16 cellular contexts compared by ENCODE assay signal in genomic region chr6:100167585-100167984, GRCh38.
"Had no signal": no experiment of that assay in that cellular context is flagged by ENCODE, and none has a peak within 500 bp of the region (broad histone marks: within the 10 kb centered on the region; RNA-seq: fewer than 3 reads in every experiment).

No MANE protein-coding gene starts in this region.

- H3K4me3 ChIP-seq: left ventricle myocardium inferior, upper lobe of right lung had no signal

- H3K4me1 ChIP-seq: left ventricle myocardium inferior, upper lobe of right lung had no signal

- H3K27me3 Mint-ChIP-seq: progenitor cell of endocrine pancreas had no signal

- ATAC-seq: activated CD4-positive, alpha-beta T cell treated with anti-CD3 and anti-CD28 coated beads for 36 hours; activated CD8-positive, alpha-beta memory T cell treated with anti-CD3 and anti-CD28 coated beads, Interleukin-2, amount 10 ng/mL, durations not matched to agents 7 days and 5 days; esophagus mucosa; stimulated activated naive B cell treated with anti-CD40 and anti-IgM and Interleukin-4, amounts not matched to agents 10 μg/mL and 1 μg/mL and 100 μg/mL, for 72 hours; upper lobe of right lung had no signal

- H3K27ac ChIP-seq: brain microvascular endothelial cell, left ventricle myocardium inferior, upper lobe of right lung had no signal

- H3K27me3 ChIP-seq: brain microvascular endothelial cell, upper lobe of right lung had no signal

- H3K36me3 Mint-ChIP-seq: activated CD4-positive, alpha-beta memory T cell treated with anti-CD3 and anti-CD28 coated beads for 36 hours; stimulated activated naive B cell treated with anti-CD40 and anti-IgM and Interleukin-4, amounts not matched to agents 10 μg/mL and 1 μg/mL and 100 μg/mL, for 72 hours had no signal

- DNase-seq: activated CD4-positive, alpha-beta memory T cell treated with anti-CD3 and anti-CD28 coated beads for 36 hours; activated CD4-positive, alpha-beta T cell treated with anti-CD3 and anti-CD28 coated beads for 36 hours; activated CD8-positive, alpha-beta memory T cell treated with anti-CD3 and anti-CD28 coated beads, Interleukin-2, amount 10 ng/mL, durations not matched to agents 7 days and 5 days; activated naive CD4-positive, alpha-beta T cell treated with anti-CD3 and anti-CD28 coated beads for 36 hours; anterior cingulate cortex; brain microvascular endothelial cell; effector CD4-positive, alpha-beta T cell; kidney; left ventricle myocardium inferior; stimulated activated naive B cell treated with anti-CD40 and anti-IgM and Interleukin-4, amounts not matched to agents 10 μg/mL and 1 μg/mL and 100 μg/mL, for 72 hours; upper lobe of right lung had no signal

- H3K36me3 ChIP-seq: brain microvascular endothelial cell, left ventricle myocardium inferior, upper lobe of right lung had no signal

- H3K4me3 Mint-ChIP-seq: activated CD4-positive, alpha-beta memory T cell treated with anti-CD3 and anti-CD28 coated beads for 36 hours; activated CD4-positive, alpha-beta T cell treated with anti-CD3 and anti-CD28 coated beads for 36 hours; activated CD8-positive, alpha-beta memory T cell treated with anti-CD3 and anti-CD28 coated beads, Interleukin-2, amount 10 ng/mL, durations not matched to agents 7 days and 5 days; activated naive CD4-positive, alpha-beta T cell treated with anti-CD3 and anti-CD28 coated beads for 36 hours; neural crest cell; stimulated activated naive B cell treated with anti-CD40 and anti-IgM and Interleukin-4, amounts not matched to agents 10 μg/mL and 1 μg/mL and 100 μg/mL, for 72 hours; T-helper 2 cell treated with Interferon-gamma antibody and Interleukin-4, amounts not matched to agents 5 μg/mL and 100 μg/mL, for 36 hours had no signal

- H3K4me1 Mint-ChIP-seq: activated CD4-positive, alpha-beta T cell treated with anti-CD3 and anti-CD28 coated beads for 36 hours; stimulated activated naive B cell treated with anti-CD40 and anti-IgM and Interleukin-4, amounts not matched to agents 10 μg/mL and 1 μg/mL and 100 μg/mL, for 72 hours had no signal

- H3K27ac Mint-ChIP-seq: activated CD4-positive, alpha-beta memory T cell treated with anti-CD3 and anti-CD28 coated beads for 36 hours; activated CD4-positive, alpha-beta T cell treated with anti-CD3 and anti-CD28 coated beads for 36 hours; activated CD8-positive, alpha-beta memory T cell treated with anti-CD3 and anti-CD28 coated beads, Interleukin-2, amount 10 ng/mL, durations not matched to agents 7 days and 5 days; activated naive CD4-positive, alpha-beta T cell treated with anti-CD3 and anti-CD28 coated beads for 36 hours; activated T-helper 2 cell treated with anti-CD3 and anti-CD28 coated beads, Interferon-gamma antibody, Interleukin-2, Interleukin-4, amounts not matched to agents 10 μg/mL and 5 μg/mL and 100 μg/mL, durations not matched to agents 14 hours and 24 hours and 36 hours; progenitor cell of endocrine pancreas; stimulated activated naive B cell treated with anti-CD40 and anti-IgM and Interleukin-4, amounts not matched to agents 10 μg/mL and 1 μg/mL and 100 μg/mL, for 72 hours; T-helper 2 cell treated with Interferon-gamma antibody and Interleukin-4, amounts not matched to agents 5 μg/mL and 100 μg/mL, for 36 hours had no signal

- H3K9me3 Mint-ChIP-seq: activated CD4-positive, alpha-beta memory T cell treated with anti-CD3 and anti-CD28 coated beads for 36 hours; activated naive CD4-positive, alpha-beta T cell treated with anti-CD3 and anti-CD28 coated beads for 36 hours; activated T-helper 2 cell treated with anti-CD3 and anti-CD28 coated beads, Interferon-gamma antibody, Interleukin-2, Interleukin-4, amounts not matched to agents 10 μg/mL and 5 μg/mL and 100 μg/mL, durations not matched to agents 14 hours and 24 hours and 36 hours; neural crest cell; stimulated activated naive B cell treated with anti-CD40 and anti-IgM and Interleukin-4, amounts not matched to agents 10 μg/mL and 1 μg/mL and 100 μg/mL, for 72 hours; T-helper 2 cell treated with Interferon-gamma antibody and Interleukin-4, amounts not matched to agents 5 μg/mL and 100 μg/mL, for 36 hours had no signal

- H3K9me3 ChIP-seq: left ventricle myocardium inferior, upper lobe of right lung had no signal
